17 cellular contexts compared by ENCODE assay signal in the genomic region with DNA sequence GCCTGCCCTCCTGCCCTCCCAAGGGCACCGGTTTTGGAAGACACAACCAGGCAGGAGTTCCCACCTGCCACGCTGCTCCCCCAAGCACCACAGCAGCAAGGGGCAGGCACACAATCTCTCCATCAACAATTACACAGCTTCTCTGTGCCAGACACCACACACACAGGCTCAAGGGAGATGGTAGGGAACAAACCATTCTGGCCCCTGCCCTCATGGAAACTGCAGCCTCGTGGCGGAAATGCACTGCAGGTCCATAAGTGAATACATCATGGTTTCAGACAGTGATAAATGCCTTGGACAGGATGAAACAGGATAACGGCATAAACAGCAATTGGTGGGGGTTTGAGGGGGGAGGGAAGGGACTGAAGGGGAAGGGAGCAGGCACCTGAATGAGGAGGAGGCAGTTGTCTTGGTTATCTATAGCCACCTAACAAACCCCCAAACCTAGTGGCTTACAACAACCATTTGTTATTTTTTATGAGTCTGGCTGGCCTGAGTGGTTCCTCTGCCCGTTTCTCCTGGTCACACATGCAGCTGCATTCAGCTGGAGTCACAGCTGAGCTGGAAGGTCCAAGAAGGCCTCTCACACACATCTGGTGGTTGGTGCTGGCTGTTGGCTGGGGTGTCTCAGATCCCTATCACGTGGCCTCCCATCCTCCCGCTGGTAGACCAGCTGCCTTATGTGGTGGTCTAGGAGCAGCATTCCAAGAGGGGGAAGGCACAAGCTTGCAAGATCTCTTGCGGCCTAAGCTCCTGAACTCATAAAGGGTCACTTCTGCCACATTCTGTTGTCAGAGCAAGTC. TPM values are rescaled to one million over a fixed set of nuclear protein-coding genes. Genes with fewer than 3 reads are reported as not detected.
A peak's percentile ranks its signal among the peaks of the same experiment; 100 is the strongest.
DNase-seq lines count a peak whose midpoint lies in the region; ATAC-seq and TF ChIP-seq lines count a peak whose summit lies in the region.
"Had no signal": no experiment of that assay in that cellular context is flagged by ENCODE, and none has a peak within 500 bp of the region (broad histone marks: within the 10 kb centered on the region; RNA-seq: fewer than 3 reads in every experiment).

No MANE protein-coding gene starts in this region.

- H2AK9ac ChIP-seq in IMR-90 (replicated peaks; ENCODE audit: low read depth, low read length, poor library complexity): no peak overlapping the region

- no peak overlapping the region for H3K4ac ChIP-seq in IMR-90 (ENCODE audit: low read depth, low read length)

- in situ Hi-C loops in IMR-90 (cut with MboI; ENCODE audit: low sequenced_read_pairs): no loop called here

- H2BK15ac ChIP-seq in IMR-90 (ENCODE audit: low read depth, low read length): no peak overlapping the region

- DNase-seq in AG20443 (ENCODE audit: low spot score) (peak; percentile 39), IMR-90 (peak; percentile 51), heart left ventricle (peak; percentile 17 to 78 (median 51)), tibial nerve (ENCODE audit: low spot score in 2 of 2) (no peak), NCI-H1092 treated with DMSO at 0.1 percent for 48 hours (lab: John Stamatoyannopoulos, UW) (no peak)
- DNase-seq: activated effector memory CD4-positive, alpha-beta T cell treated with Interleukin-2 at 50 U/mL for 16 hours; DMS79 treated with DMSO at 0.1 percent for 48 hours; KBM-7; left lung; NCI-H345; sigmoid colon; stimulated activated CD4-positive, alpha-beta T cell treated with anti-CD3 and anti-CD28 coated beads, Interleukin-4, amount 100 ng/mL, for 24 hours; transverse colon had no signal

- dilution Hi-C loops in IMR-90 (cut with HindIII; ENCODE audit: low sequenced_read_pairs, unreplicated experiment): no loop called here

- TF ChIP-seq RAD21 in IMR-90 (IDR thresholded peaks at IDR 0.05; ENCODE audit: low read length): no peak
- no peak for TF ChIP-seq RAD21 in neural cell (conservative IDR thresholded peaks at IDR 0.05)

- no TSS peak for BruUV-seq in IMR-90 (replicated peaks; lab: Mats Ljungman, UMichigan)

- H3K9me1 ChIP-seq in IMR-90 (ENCODE audit: insufficient read depth, low read length): 0 out of 2 replicates have a peak, but pooled peaks cover 2% of the 10 kb centered on the region

- intact Hi-C loops in IMR-90 (cut with micrococcal nuclease) (no loop called here), heart left ventricle (cut with DNase I) (no loop called here)

- TF ChIP-seq CTCF in IMR-90 (conservative IDR thresholded peaks at IDR 0.05; ENCODE audit: low read depth, low read length): no peak
- TF ChIP-seq CTCF in heart left ventricle (IDR thresholded peaks at IDR 0.05): no peak
- no peak for TF ChIP-seq CTCF in neural cell (IDR thresholded peaks at IDR 0.05; ENCODE audit: poor library complexity, severe bottlenecking)
- TF ChIP-seq CTCF in tibial nerve (IDR thresholded peaks at IDR 0.05): no peak

- TF ChIP-seq POLR2A in IMR-90 (IDR thresholded peaks at IDR 0.05; ENCODE audit: low read depth, low read length): no peak
- no peak for TF ChIP-seq POLR2A in heart left ventricle (IDR thresholded peaks at IDR 0.05)
- no peak for TF ChIP-seq POLR2A in tibial nerve (IDR thresholded peaks at IDR 0.05)

- H3K4me1 ChIP-seq in IMR-90 (ENCODE audit: control insufficient read depth, insufficient read depth, low read length) (no peaks in the 10 kb centered on the region), heart left ventricle (peaks cover 0 to 7% (median under 1%) of the 10 kb centered on the region in 12 donors), tibial nerve (peaks cover 0 to 7% (median 0%) of the 10 kb centered on the region in 4 donors)
- H3K4me1 ChIP-seq: left lung, sigmoid colon, transverse colon had no signal

- H3K79me2 ChIP-seq in neural cell (replicated peaks; ENCODE audit: insufficient read depth, low read length): no peaks in the 10 kb centered on the region

- no peak overlapping the region for H4K91ac ChIP-seq in IMR-90 (ENCODE audit: insufficient read depth, low read depth, low read length)

- H3K23ac ChIP-seq in IMR-90 (ENCODE audit: low read depth, low read length): no peak overlapping the region

- H2AFZ ChIP-seq in IMR-90 (replicated peaks; ENCODE audit: low read length, poor library complexity): peak overlapping the region; percentile 5
- H2AFZ ChIP-seq in neural cell (ENCODE audit: low read depth, low read length): no peak overlapping the region

- no peak overlapping the region for H3K4me3 ChIP-seq in IMR-90 (ENCODE audit: insufficient read depth, low read depth, low read length)
- H3K4me3 ChIP-seq in heart left ventricle: no peak overlapping the region
- no peak overlapping the region for H3K4me3 ChIP-seq in neural cell (ENCODE audit: low read length)
- H3K4me3 ChIP-seq in tibial nerve: no peak overlapping the region
- H3K4me3 ChIP-seq: left lung, sigmoid colon, transverse colon had no signal

- no peak overlapping the region for H3K18ac ChIP-seq in IMR-90 (ENCODE audit: low read depth, low read length)

- H3K9ac ChIP-seq in IMR-90 (ENCODE audit: low read depth, low read length) (no peak overlapping the region), neural cell (ENCODE audit: low read length) (peak overlapping the region; percentile 49)

- ATAC-seq in IMR-90 (ENCODE audit: low read depth) (peak; percentile 48), heart left ventricle (peak; percentile 35 to 84 (median 56)), GM19324 (IDR thresholded peaks at IDR 0.05; ENCODE audit: low FRiP score, unreplicated experiment) (no peak), GM18511 (IDR thresholded peaks at IDR 0.05; ENCODE audit: unreplicated experiment) (no peak)
- ATAC-seq: esophagus mucosa, left lung had no signal

- no peak overlapping the region for H3K14ac ChIP-seq in IMR-90 (replicated peaks; ENCODE audit: low read depth, low read length)

- POLR2A ChIA-PET in IMR-90 (lab: Charles Lee; ENCODE audit: unreplicated experiment): no interaction called here

- H3K79me1 ChIP-seq in IMR-90 (ENCODE audit: low read depth in 1 of 2, low read length in 2 of 2): no peaks in the 10 kb centered on the region

- H2BK5ac ChIP-seq in IMR-90 (ENCODE audit: low read depth, low read length, poor library complexity, severe bottlenecking): no peak overlapping the region

- no peaks in the 10 kb centered on the region for H3K36me3 ChIP-seq in IMR-90 (ENCODE audit: control insufficient read depth, insufficient read depth, low read length)
- no peaks in the 10 kb centered on the region for H3K36me3 ChIP-seq in heart left ventricle
- no peaks in the 10 kb centered on the region for H3K36me3 ChIP-seq in neural cell (ENCODE audit: insufficient read depth, low read length)
- no peaks in the 10 kb centered on the region for H3K36me3 ChIP-seq in tibial nerve
- H3K36me3 ChIP-seq: left lung, sigmoid colon, transverse colon had no signal

- H3K27me3 ChIP-seq in IMR-90 (ENCODE audit: control insufficient read depth, insufficient read depth, low read length) (peaks cover 22% of the 10 kb centered on the region), heart left ventricle (no peaks in the 10 kb centered on the region), neural cell (ENCODE audit: insufficient read depth, low read depth, low read length) (no peaks in the 10 kb centered on the region), tibial nerve (no peaks in the 10 kb centered on the region)
- H3K27me3 ChIP-seq: left lung, sigmoid colon, transverse colon had no signal

- H2BK20ac ChIP-seq in IMR-90 (ENCODE audit: low read depth, low read length): no peak overlapping the region

- H3K27ac ChIP-seq in IMR-90 (ENCODE audit: insufficient read depth, low read length) (no peak overlapping the region), heart left ventricle (peak overlapping the region in 3 of 12 donors; percentile 30 to 46 (median 43)), neural cell (ENCODE audit: low read length) (peak overlapping the region; percentile 69), tibial nerve (no peak overlapping the region)
- H3K27ac ChIP-seq: left lung, sigmoid colon, transverse colon had no signal

- no peak overlapping the region for H3K4me2 ChIP-seq in IMR-90 (ENCODE audit: low read depth, low read length)
- no peak overlapping the region for H3K4me2 ChIP-seq in neural cell (ENCODE audit: low read length)

- TF ChIP-seq EP300 in neural cell (conservative IDR thresholded peaks at IDR 0.05; ENCODE audit: poor library complexity, severe bottlenecking): no peak
- TF ChIP-seq EP300 in tibial nerve (IDR thresholded peaks at IDR 0.05): no peak

- CTCF ChIA-PET in IMR-90 (lab: Yijun Ruan, JAX): interaction anchor here (0.7 kb wide), 1 partner anchor 71 kb away, joined by 3 read pairs; no protein-coding TSS in a partner anchor

- H3K9me3 ChIP-seq in IMR-90 (ENCODE audit: control insufficient read depth, insufficient read depth, low read length) (no peaks in the 10 kb centered on the region), heart left ventricle (no peaks in the 10 kb centered on the region), neural cell (ENCODE audit: low read length) (no peaks in the 10 kb centered on the region), tibial nerve (no peaks in the 10 kb centered on the region)
- H3K9me3 ChIP-seq: left lung, sigmoid colon, transverse colon had no signal

- WGBS in IMR-90 (ENCODE audit: extremely low coverage in 2 of 2, insufficient read length in 1 of 2), 2 experiments: 47% methylated on average over 3 of the region's 9 CpGs; no CpG with 5 or more reads in 1 of the 2 experiments
- 74 to 75% (median 75%) methylated on average over 7 to 9 of the region's 9 CpGs for WGBS in heart left ventricle, 4 donors
- 53 to 62% methylated on average over 7 to 9 of the region's 9 CpGs for WGBS in tibial nerve, 2 donors

- H3K9me2 ChIP-seq in neural cell (ENCODE audit: insufficient read depth, low read length): no peaks in the 10 kb centered on the region

- no peak overlapping the region for H3K56ac ChIP-seq in IMR-90 (ENCODE audit: extremely low read depth, insufficient read depth, low read length)

- no peak overlapping the region for H2AK5ac ChIP-seq in IMR-90 (ENCODE audit: low read depth, low read length)

- no peaks in the 10 kb centered on the region for H3F3A ChIP-seq in neural cell (ENCODE audit: insufficient read depth, low read length, poor library complexity, severe bottlenecking)

- H4K8ac ChIP-seq in IMR-90 (ENCODE audit: low read depth in 2 of 2, low read length in 2 of 2): no peak overlapping the region

- H4K5ac ChIP-seq in IMR-90 (ENCODE audit: low read depth, low read length): no peak overlapping the region

- no peak overlapping the region for H2BK120ac ChIP-seq in IMR-90 (ENCODE audit: low read depth, low read length)

- H4K20me1 ChIP-seq in IMR-90 (ENCODE audit: insufficient read depth, low read length) (no peaks in the 10 kb centered on the region), neural cell (ENCODE audit: insufficient read depth) (no peaks in the 10 kb centered on the region)

RNA-seq across cellular contexts. Expression of a gene that starts 15.0 kb away (rescaled TPM):
- total RNA-seq in IMR-90 (2012; rRNA removed) (173 and 186 TPM in 2 replicates), heart left ventricle (100 to 1,000 TPM in 3 of 9 donors, 10 to 100 TPM in 6; 57.5 to 126 (median 84.1) TPM), tibial nerve (100 to 1,000 TPM in 1 of 4 donors, 10 to 100 TPM in 3; 66.3 to 102 (median 98.0) TPM)
- polyA plus RNA-seq in IMR-90 (2012; rRNA removed) (131 and 147 TPM in 2 replicates), heart left ventricle (100 to 1,000 TPM in 1 of 2 donors, 10 to 100 TPM in 1; 47.2 to 111 TPM), neural cell (298 and 300 TPM in 2 replicates)
- 72.8 and 87.1 TPM in 2 replicates for polyA plus RNA-seq in IMR-90 (2012; cell fraction: cytosol; rRNA removed)
- polyA plus RNA-seq in IMR-90 (2012; cell fraction: nucleus; rRNA removed; ENCODE audit: low replicate concordance): 30.7 and 43.3 TPM in 2 replicates
- 214 and 224 TPM in 2 replicates for polyA minus RNA-seq in neural cell

Comparison
In these comparisons a context has a peak if more than half of its experiments do, and no peak if none do; other contexts are left out.
1. DNase-seq: peak in AG20443 (single experiment), IMR-90 (single experiment) and heart left ventricle (5 of 5); none in tibial nerve (0 of 2) and NCI-H1092 treated with DMSO at 0.1 percent for 48 hours (single experiment).
2. ATAC-seq: peak in IMR-90 (single experiment) and heart left ventricle (4 of 4); none in GM19324 (single experiment) and GM18511 (single experiment).